1 cellular context compared by ENCODE assay signal in genomic region chr9:133788819-133789733, GRCh38.
TF ChIP-seq lines count a peak whose summit lies in the region.

No MANE protein-coding gene starts in this region.

TF ChIP-seq in HepG2, 621 proteins besides CTCF, POLR2A, EP300 and RAD21 (continued from another document and continues in another):
- TF ChIP-seq TCF7 (IDR thresholded peaks at IDR 0.05; ENCODE audit: low read depth) (peak; percentile 28; the same call in 1 of the 2 replicates), ZNF292 (CRISPR knock-in tag; IDR thresholded peaks at IDR 0.05; ENCODE audit: borderline replicate concordance, low read depth) (0 out of 2 replicates have a peak, but pooled peaks have one; percentile 36), XRCC5 (optimal IDR thresholded peaks at IDR 0.05; ENCODE audit: low read length) (peak; percentile 76), TEF (CRISPR knock-in tag; IDR thresholded peaks at IDR 0.05) (no peak), AKAP8 (CRISPR knock-in tag; IDR thresholded peaks at IDR 0.05) (peak; percentile 77; the same call in 1 of the 2 replicates), CENPT (CRISPR knock-in tag; IDR thresholded peaks at IDR 0.05; ENCODE audit: low read depth) (no peak), ZNF569 (CRISPR knock-in tag; IDR thresholded peaks at IDR 0.05; ENCODE audit: borderline replicate concordance) (no peak), CEBPB (IDR thresholded peaks at IDR 0.05; ENCODE audit: borderline replicate concordance, low read depth, low read length) (no peak), POLR2AphosphoS5 (IDR thresholded peaks at IDR 0.05; ENCODE audit: low read depth, low read length) (no peak), HOXA3 (CRISPR knock-in tag; IDR thresholded peaks at IDR 0.05) (peak; percentile 27; the same call in 1 of the 2 replicates), FOXC1 (CRISPR knock-in tag; IDR thresholded peaks at IDR 0.05; ENCODE audit: borderline replicate concordance) (no peak), ZNF205 (CRISPR knock-in tag; IDR thresholded peaks at IDR 0.05) (0 out of 2 replicates have a peak, but pooled peaks have one; percentile 22), ZNF792 (CRISPR knock-in tag; IDR thresholded peaks at IDR 0.05) (peak; percentile 24; the same call in 1 of the 2 replicates), RFX3 (CRISPR knock-in tag; IDR thresholded peaks at IDR 0.05) (no peak), ZNF556 (CRISPR knock-in tag; IDR thresholded peaks at IDR 0.05; ENCODE audit: borderline replicate concordance) (0 out of 2 replicates have a peak, but pooled peaks have one; percentile 37), TAF15 (IDR thresholded peaks at IDR 0.05; ENCODE audit: low read depth, low read length, poor library complexity, severe bottlenecking) (no peak), JDP2 (CRISPR knock-in tag; IDR thresholded peaks at IDR 0.05; ENCODE audit: borderline replicate concordance) (no peak), TEAD3 (CRISPR knock-in tag; optimal IDR thresholded peaks at IDR 0.05; ENCODE audit: borderline replicate concordance) (peak; percentile 24), ZC3H13 (CRISPR knock-in tag; IDR thresholded peaks at IDR 0.05) (peak; percentile 64; the same call in 1 of the 2 replicates), MXD4 (CRISPR knock-in tag; IDR thresholded peaks at IDR 0.05) (no peak), BHLHE40 (IDR thresholded peaks at IDR 0.05; ENCODE audit: low read length) (no peak), ZNF264 (CRISPR knock-in tag; IDR thresholded peaks at IDR 0.05) (0 out of 2 replicates have a peak, but pooled peaks have one; percentile 34), NFKBIZ (CRISPR knock-in tag; IDR thresholded peaks at IDR 0.05) (no peak), ZNF10 (CRISPR knock-in tag; IDR thresholded peaks at IDR 0.05; ENCODE audit: borderline replicate concordance, low read depth) (no peak), SAP130 (CRISPR knock-in tag; IDR thresholded peaks at IDR 0.05; ENCODE audit: low read depth) (peak; percentile 48), ZNF580 (CRISPR knock-in tag; IDR thresholded peaks at IDR 0.05; ENCODE audit: borderline replicate concordance, low read depth) (peak; percentile 25; the same call in 1 of the 2 replicates), AFF4 (CRISPR knock-in tag; IDR thresholded peaks at IDR 0.05) (no peak), ZFY (CRISPR knock-in tag; IDR thresholded peaks at IDR 0.05) (peak; percentile 12; the same call in 1 of the 2 replicates), GABPB1 (CRISPR knock-in tag; IDR thresholded peaks at IDR 0.05) (peak; percentile 21; the same call in 1 of the 2 replicates), ZBTB38 (CRISPR knock-in tag; IDR thresholded peaks at IDR 0.05) (no peak), MEIS1 (CRISPR knock-in tag; IDR thresholded peaks at IDR 0.05; ENCODE audit: borderline replicate concordance) (0 out of 2 replicates have a peak, but pooled peaks have one; percentile 28), THAP11 (CRISPR knock-in tag; IDR thresholded peaks at IDR 0.05) (0 out of 2 replicates have a peak, but pooled peaks have one; percentile 15)
- TF ChIP-seq, protein P1, sequence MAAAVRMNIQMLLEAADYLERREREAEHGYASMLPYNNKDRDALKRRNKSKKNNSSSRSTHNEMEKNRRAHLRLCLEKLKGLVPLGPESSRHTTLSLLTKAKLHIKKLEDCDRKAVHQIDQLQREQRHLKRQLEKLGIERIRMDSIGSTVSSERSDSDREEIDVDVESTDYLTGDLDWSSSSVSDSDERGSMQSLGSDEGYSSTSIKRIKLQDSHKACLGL (CRISPR knock-in tag; IDR thresholded peaks at IDR 0.05) = no peak
- TF ChIP-seq, protein P2, sequence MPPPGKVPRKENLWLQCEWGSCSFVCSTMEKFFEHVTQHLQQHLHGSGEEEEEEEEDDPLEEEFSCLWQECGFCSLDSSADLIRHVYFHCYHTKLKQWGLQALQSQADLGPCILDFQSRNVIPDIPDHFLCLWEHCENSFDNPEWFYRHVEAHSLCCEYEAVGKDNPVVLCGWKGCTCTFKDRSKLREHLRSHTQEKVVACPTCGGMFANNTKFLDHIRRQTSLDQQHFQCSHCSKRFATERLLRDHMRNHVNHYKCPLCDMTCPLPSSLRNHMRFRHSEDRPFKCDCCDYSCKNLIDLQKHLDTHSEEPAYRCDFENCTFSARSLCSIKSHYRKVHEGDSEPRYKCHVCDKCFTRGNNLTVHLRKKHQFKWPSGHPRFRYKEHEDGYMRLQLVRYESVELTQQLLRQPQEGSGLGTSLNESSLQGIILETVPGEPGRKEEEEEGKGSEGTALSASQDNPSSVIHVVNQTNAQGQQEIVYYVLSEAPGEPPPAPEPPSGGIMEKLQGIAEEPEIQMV (CRISPR knock-in tag; IDR thresholded peaks at IDR 0.05; ENCODE audit: low read depth) = 0 out of 2 replicates have a peak, but pooled peaks have one; percentile 52
- TF ChIP-seq, protein P3, sequence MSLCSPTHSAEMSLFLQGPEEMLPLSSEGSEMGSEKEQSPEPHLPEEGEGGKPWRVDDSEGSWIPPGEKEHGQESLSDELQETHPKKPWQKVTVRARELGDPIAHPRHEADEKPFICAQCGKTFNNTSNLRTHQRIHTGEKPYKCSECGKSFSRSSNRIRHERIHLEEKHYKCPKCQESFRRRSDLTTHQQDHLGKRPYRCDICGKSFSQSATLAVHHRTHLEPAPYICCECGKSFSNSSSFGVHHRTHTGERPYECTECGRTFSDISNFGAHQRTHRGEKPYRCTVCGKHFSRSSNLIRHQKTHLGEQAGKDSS (CRISPR knock-in tag; IDR thresholded peaks at IDR 0.05; ENCODE audit: borderline replicate concordance, low read depth) = peak; percentile 32; the same call in 1 of the 2 replicates
- TF ChIP-seq, protein P4, sequence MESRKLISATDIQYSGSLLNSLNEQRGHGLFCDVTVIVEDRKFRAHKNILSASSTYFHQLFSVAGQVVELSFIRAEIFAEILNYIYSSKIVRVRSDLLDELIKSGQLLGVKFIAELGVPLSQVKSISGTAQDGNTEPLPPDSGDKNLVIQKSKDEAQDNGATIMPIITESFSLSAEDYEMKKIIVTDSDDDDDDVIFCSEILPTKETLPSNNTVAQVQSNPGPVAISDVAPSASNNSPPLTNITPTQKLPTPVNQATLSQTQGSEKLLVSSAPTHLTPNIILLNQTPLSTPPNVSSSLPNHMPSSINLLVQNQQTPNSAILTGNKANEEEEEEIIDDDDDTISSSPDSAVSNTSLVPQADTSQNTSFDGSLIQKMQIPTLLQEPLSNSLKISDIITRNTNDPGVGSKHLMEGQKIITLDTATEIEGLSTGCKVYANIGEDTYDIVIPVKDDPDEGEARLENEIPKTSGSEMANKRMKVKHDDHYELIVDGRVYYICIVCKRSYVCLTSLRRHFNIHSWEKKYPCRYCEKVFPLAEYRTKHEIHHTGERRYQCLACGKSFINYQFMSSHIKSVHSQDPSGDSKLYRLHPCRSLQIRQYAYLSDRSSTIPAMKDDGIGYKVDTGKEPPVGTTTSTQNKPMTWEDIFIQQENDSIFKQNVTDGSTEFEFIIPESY (CRISPR knock-in tag; IDR thresholded peaks at IDR 0.05) = peak; percentile 75
- TF ChIP-seq, protein P5, sequence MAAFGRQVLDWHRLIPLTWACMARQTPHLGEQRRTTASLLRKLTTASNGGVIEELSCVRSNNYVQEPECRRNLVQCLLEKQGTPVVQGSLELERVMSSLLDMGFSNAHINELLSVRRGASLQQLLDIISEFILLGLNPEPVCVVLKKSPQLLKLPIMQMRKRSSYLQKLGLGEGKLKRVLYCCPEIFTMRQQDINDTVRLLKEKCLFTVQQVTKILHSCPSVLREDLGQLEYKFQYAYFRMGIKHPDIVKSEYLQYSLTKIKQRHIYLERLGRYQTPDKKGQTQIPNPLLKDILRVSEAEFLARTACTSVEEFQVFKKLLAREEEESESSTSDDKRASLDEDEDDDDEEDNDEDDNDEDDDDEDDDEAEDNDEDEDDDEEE (CRISPR knock-in tag; IDR thresholded peaks at IDR 0.05) = no peak
- TF ChIP-seq, protein P6, sequence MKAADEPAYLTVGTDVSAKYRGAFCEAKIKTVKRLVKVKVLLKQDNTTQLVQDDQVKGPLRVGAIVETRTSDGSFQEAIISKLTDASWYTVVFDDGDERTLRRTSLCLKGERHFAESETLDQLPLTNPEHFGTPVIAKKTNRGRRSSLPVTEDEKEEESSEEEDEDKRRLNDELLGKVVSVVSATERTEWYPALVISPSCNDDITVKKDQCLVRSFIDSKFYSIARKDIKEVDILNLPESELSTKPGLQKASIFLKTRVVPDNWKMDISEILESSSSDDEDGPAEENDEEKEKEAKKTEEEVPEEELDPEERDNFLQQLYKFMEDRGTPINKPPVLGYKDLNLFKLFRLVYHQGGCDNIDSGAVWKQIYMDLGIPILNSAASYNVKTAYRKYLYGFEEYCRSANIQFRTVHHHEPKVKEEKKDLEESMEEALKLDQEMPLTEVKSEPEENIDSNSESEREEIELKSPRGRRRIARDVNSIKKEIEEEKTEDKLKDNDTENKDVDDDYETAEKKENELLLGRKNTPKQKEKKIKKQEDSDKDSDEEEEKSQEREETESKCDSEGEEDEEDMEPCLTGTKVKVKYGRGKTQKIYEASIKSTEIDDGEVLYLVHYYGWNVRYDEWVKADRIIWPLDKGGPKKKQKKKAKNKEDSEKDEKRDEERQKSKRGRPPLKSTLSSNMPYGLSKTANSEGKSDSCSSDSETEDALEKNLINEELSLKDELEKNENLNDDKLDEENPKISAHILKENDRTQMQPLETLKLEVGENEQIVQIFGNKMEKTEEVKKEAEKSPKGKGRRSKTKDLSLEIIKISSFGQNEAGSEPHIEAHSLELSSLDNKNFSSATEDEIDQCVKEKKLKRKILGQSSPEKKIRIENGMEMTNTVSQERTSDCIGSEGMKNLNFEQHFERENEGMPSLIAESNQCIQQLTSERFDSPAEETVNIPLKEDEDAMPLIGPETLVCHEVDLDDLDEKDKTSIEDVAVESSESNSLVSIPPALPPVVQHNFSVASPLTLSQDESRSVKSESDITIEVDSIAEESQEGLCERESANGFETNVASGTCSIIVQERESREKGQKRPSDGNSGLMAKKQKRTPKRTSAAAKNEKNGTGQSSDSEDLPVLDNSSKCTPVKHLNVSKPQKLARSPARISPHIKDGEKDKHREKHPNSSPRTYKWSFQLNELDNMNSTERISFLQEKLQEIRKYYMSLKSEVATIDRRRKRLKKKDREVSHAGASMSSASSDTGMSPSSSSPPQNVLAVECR (CRISPR knock-in tag; IDR thresholded peaks at IDR 0.05; ENCODE audit: borderline replicate concordance) = peak; percentile 57
- TF ChIP-seq, protein P7, sequence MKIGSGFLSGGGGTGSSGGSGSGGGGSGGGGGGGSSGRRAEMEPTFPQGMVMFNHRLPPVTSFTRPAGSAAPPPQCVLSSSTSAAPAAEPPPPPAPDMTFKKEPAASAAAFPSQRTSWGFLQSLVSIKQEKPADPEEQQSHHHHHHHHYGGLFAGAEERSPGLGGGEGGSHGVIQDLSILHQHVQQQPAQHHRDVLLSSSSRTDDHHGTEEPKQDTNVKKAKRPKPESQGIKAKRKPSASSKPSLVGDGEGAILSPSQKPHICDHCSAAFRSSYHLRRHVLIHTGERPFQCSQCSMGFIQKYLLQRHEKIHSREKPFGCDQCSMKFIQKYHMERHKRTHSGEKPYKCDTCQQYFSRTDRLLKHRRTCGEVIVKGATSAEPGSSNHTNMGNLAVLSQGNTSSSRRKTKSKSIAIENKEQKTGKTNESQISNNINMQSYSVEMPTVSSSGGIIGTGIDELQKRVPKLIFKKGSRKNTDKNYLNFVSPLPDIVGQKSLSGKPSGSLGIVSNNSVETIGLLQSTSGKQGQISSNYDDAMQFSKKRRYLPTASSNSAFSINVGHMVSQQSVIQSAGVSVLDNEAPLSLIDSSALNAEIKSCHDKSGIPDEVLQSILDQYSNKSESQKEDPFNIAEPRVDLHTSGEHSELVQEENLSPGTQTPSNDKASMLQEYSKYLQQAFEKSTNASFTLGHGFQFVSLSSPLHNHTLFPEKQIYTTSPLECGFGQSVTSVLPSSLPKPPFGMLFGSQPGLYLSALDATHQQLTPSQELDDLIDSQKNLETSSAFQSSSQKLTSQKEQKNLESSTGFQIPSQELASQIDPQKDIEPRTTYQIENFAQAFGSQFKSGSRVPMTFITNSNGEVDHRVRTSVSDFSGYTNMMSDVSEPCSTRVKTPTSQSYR (CRISPR knock-in tag; IDR thresholded peaks at IDR 0.05; ENCODE audit: borderline replicate concordance) = peak; percentile 29; the same call in 1 of the 2 replicates
